8 cellular contexts compared by ENCODE assay signal in genomic region chr17:68511254-68511670, GRCh38. TPM values are rescaled to one million over a fixed set of nuclear protein-coding genes. Genes with fewer than 3 reads are reported as not detected.
DNase-seq lines count a peak whose midpoint lies in the region; ATAC-seq and TF ChIP-seq lines count a peak whose summit lies in the region.

No MANE protein-coding gene starts in this region.

- TF ChIP-seq POLR2A in gastrocnemius medialis (IDR thresholded peaks at IDR 0.05): no peak

- POLR2A ChIA-PET in T-cell (lab: Charles Lee): interaction anchor here (0.8 to 1.0 kb wide), 3 partner anchors 13 to 15 kb away, joined by 5 read pairs; no protein-coding TSS in a partner anchor

- peaks cover 56% of the 10 kb centered on the region for H3K4me1 Mint-ChIP-seq in T-helper 2 cell treated with Interferon-gamma antibody and Interleukin-4, amounts not matched to agents 5 μg/mL and 100 μg/mL, for 36 hours (ENCODE audit: low read depth)
- peaks cover 39 to 64% (median 53%) of the 10 kb centered on the region in 3 donors for H3K4me1 Mint-ChIP-seq in T-cell

- no peak for ATAC-seq in T-cell (replicated peaks in 1 of 4)
- no peak for ATAC-seq in gastrocnemius medialis
- no peak for ATAC-seq in GM18907 (IDR thresholded peaks at IDR 0.05; ENCODE audit: unreplicated experiment)

- CTCF ChIA-PET in T-cell (lab: Charles Lee): interaction anchor here in 1 of 2 donors (0.6 kb wide), 1 partner anchor 302 kb away, joined by 4 read pairs; no protein-coding TSS in a partner anchor

- peak overlapping the region; percentile 94 to 99 (median 96) for H3K27ac ChIP-seq in gastrocnemius medialis

- intact Hi-C loops in gastrocnemius medialis (cut with DNase I; ENCODE audit: low total_unique reads): loop anchor here (5.0 to 10.0 kb wide), 2 partner anchors 264 to 1466 kb away; partner anchors contain the start of genes AMZ2 and CACNG1

- in situ Hi-C loops in gastrocnemius medialis (cut with MboI; ENCODE audit: low sequenced_read_pairs in 4 of 4): loop anchor here in 1 of 4 donors (10.0 kb wide), 1 partner anchor 56 kb away; the partner anchor contains the start of gene WIPI1

- H3K27me3 ChIP-seq in gastrocnemius medialis: no peaks in the 10 kb centered on the region

- no peak for DNase-seq in T-helper 2 cell treated with Interferon-gamma antibody and Interleukin-4, amounts not matched to agents 5 μg/mL and 100 μg/mL, for 36 hours (ENCODE audit: low spot score)
- no peak for DNase-seq in T-helper 2 cell
- DNase-seq in T-cell: no peak
- no peak for DNase-seq in fibroblast of villous mesenchyme (ENCODE audit: low read depth)
- no peak for DNase-seq in gastrocnemius medialis
- DNase-seq in AG20443 (ENCODE audit: low spot score): no peak
- no peak for DNase-seq in NCI-H526 treated with DMSO at 0.1 percent for 48 hours (lab: John Stamatoyannopoulos, UW)

- H3K36me3 ChIP-seq in gastrocnemius medialis: peaks cover 0 to 10% of the 10 kb centered on the region in 2 donors

- no peaks in the 10 kb centered on the region for H3K9me3 ChIP-seq in gastrocnemius medialis

- TF ChIP-seq CTCF in fibroblast of villous mesenchyme (IDR thresholded peaks at IDR 0.05; ENCODE audit: insufficient read depth, low read depth, low read length): peak; percentile 26
- peak in 1 of 5 experiments; percentile 50 for TF ChIP-seq CTCF in gastrocnemius medialis (IDR thresholded peaks at IDR 0.05 in 4 of 5, conservative IDR thresholded peaks at IDR 0.05 in 1 of 5)

- peak overlapping the region; percentile 79 for H3K27ac Mint-ChIP-seq in T-helper 2 cell treated with Interferon-gamma antibody and Interleukin-4, amounts not matched to agents 5 μg/mL and 100 μg/mL, for 36 hours
- peak overlapping the region; percentile 68 to 79 for H3K27ac Mint-ChIP-seq in T-cell

- peak overlapping the region; percentile 70 for H3K4me3 Mint-ChIP-seq in T-helper 2 cell treated with Interferon-gamma antibody and Interleukin-4, amounts not matched to agents 5 μg/mL and 100 μg/mL, for 36 hours
- peak overlapping the region; percentile 77 to 99 (median 80) for H3K4me3 Mint-ChIP-seq in T-cell

- H3K4me3 ChIP-seq in fibroblast of villous mesenchyme (ENCODE audit: low read depth, low read length) (peak overlapping the region; percentile 77), gastrocnemius medialis (peak overlapping the region; percentile 78 to 89 (median 84))

- no peaks in the 10 kb centered on the region for H3K9me3 Mint-ChIP-seq in T-helper 2 cell treated with Interferon-gamma antibody and Interleukin-4, amounts not matched to agents 5 μg/mL and 100 μg/mL, for 36 hours
- H3K9me3 Mint-ChIP-seq in T-cell: no peaks in the 10 kb centered on the region

- H3K27me3 Mint-ChIP-seq in T-helper 2 cell treated with Interferon-gamma antibody and Interleukin-4, amounts not matched to agents 5 μg/mL and 100 μg/mL, for 36 hours (ENCODE audit: low read depth): no peaks in the 10 kb centered on the region
- H3K27me3 Mint-ChIP-seq in T-cell: no peaks in the 10 kb centered on the region

- H3K4me1 ChIP-seq in gastrocnemius medialis: peaks cover 40 to 45% of the 10 kb centered on the region in 2 donors

- peaks cover 21% of the 10 kb centered on the region for H3K36me3 Mint-ChIP-seq in T-helper 2 cell treated with Interferon-gamma antibody and Interleukin-4, amounts not matched to agents 5 μg/mL and 100 μg/mL, for 36 hours (ENCODE audit: low read depth)
- H3K36me3 Mint-ChIP-seq in T-cell: peaks cover 12% of the 10 kb centered on the region

RNA-seq across cellular contexts. Expression of gene PRKAR1A, which starts 1.0 kb away (rescaled TPM):
- total RNA-seq in T-cell (100 to 1,000 TPM; 128 to 175 (median 162) TPM), fibroblast of villous mesenchyme (210 and 260 TPM in 2 replicates), gastrocnemius medialis (100 to 1,000 TPM; 271 to 656 (median 557) TPM)

RNA-seq across cellular contexts. Expression of gene WIPI1, which starts 54.0 kb away (rescaled TPM):
- total RNA-seq in T-cell: 10 to 100 TPM in 2 of 5 donors, 1 to 10 TPM in 3; 5.4 to 11.8 (median 9.7) TPM
- 80.7 and 109 TPM in 2 replicates for total RNA-seq in fibroblast of villous mesenchyme
- 100 to 1,000 TPM in 2 of 4 donors, 10 to 100 TPM in 2; 79.1 to 182 (median 92.0) TPM for total RNA-seq in gastrocnemius medialis
